In the genomic region with DNA sequence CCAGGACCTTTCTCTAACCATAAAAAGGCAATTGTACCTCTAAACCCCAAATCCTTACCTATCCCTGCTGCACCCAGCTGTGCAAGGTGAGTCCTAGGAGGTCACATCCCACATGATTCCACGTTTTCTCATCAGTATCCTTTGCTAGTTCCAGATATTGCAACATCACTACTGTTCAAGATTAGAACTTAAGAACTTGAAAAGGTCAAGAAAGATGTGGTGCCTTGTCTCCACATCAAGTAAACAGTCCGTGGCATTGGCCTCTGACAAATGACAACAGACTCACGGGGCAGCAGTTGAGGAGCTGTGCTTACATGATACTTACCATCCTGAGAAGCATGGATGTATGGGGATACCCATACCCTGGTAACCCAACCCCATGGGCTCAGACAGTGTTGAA, we compare ENCODE assay signal across 9 cellular contexts.
"Had no signal": no experiment of that assay in that cellular context is flagged by ENCODE, and none has a peak within 500 bp of the region (broad histone marks: within the 10 kb centered on the region; RNA-seq: fewer than 3 reads in every experiment).

No MANE protein-coding gene starts in this region.

- DNase-seq: activated CD4-positive, alpha-beta T cell treated with anti-CD3 and anti-CD28 coated beads, Interleukin-2, amount 50 U/mL, for 1 hour; activated T-cell treated with anti-CD3 and anti-CD28 coated beads, Interleukin-2, amount 50 U/mL, for 1 hour; amniotic stem cell; brain microvascular endothelial cell; foreskin melanocyte; heart left ventricle; left lung; stimulated activated CD4-positive, alpha-beta T cell treated with anti-CD3 and anti-CD28 coated beads, Interleukin-4, amount 100 ng/mL, for 24 hours; tibial artery had no signal

- ATAC-seq: heart left ventricle, left lung had no signal

- H3K27ac ChIP-seq: left lung, tibial artery had no signal

- H3K4me1 ChIP-seq: left lung had no signal

- H3K9me3 ChIP-seq: left lung, tibial artery had no signal

- H3K27me3 ChIP-seq: brain microvascular endothelial cell, heart left ventricle, left lung, tibial artery had no signal

- H3K36me3 ChIP-seq: brain microvascular endothelial cell, heart left ventricle, left lung, tibial artery had no signal

- H3K4me3 ChIP-seq: heart left ventricle, left lung, tibial artery had no signal
